In genomic region chr7:97026705-97027426, GRCh38 we compare ENCODE assay signal across 8 cellular contexts. TPM values are rescaled to one million over a fixed set of nuclear protein-coding genes. Genes with fewer than 3 reads are reported as not detected.
A peak's percentile ranks its signal among the peaks of the same experiment; 100 is the strongest.
DNase-seq lines count a peak whose midpoint lies in the region; ATAC-seq and TF ChIP-seq lines count a peak whose summit lies in the region.

No MANE protein-coding gene starts in this region.

- H3K4me3 ChIP-seq in ACC112 (ENCODE audit: low read depth, low read length) (peak overlapping the region; percentile 78), adipocyte (ENCODE audit: low read length) (peak overlapping the region; percentile 77), thyroid gland (replicated peaks in 1 of 3) (peak overlapping the region in 1 of 3 donors; percentile 13)

- no peak for TF ChIP-seq POLR2A in thyroid gland (IDR thresholded peaks at IDR 0.05)

- H3K27me3 ChIP-seq in ACC112 (ENCODE audit: insufficient read depth, low read length) (peaks cover 35% of the 10 kb centered on the region), adipocyte (replicated peaks; ENCODE audit: control insufficient read depth, insufficient read depth, low read length) (peaks cover 42% of the 10 kb centered on the region), thyroid gland (peaks cover 20% of the 10 kb centered on the region)

- CTCF ChIA-PET in GM10248 (lab: Yijun Ruan, JAX) = interaction anchor here (0.7 to 2.6 kb wide), 47 partner anchors 7 to 1120 kb away, joined by 3 to 51 read pairs (median 5); partner anchors contain the start of gene DLX6

- peak; percentile 2 for ATAC-seq in HG02759 (IDR thresholded peaks at IDR 0.05; ENCODE audit: unreplicated experiment)

- DNase-seq in adipocyte (ENCODE audit: low read depth) = no peak
- DNase-seq in medulla oblongata (ENCODE audit: extremely low spot score) = peak; percentile 69
- DNase-seq in activated CD8-positive, alpha-beta memory T cell treated with anti-CD3 and anti-CD28 coated beads, Interleukin-2, amount 50 U/mL, for 48 hours = no peak
- no peak for DNase-seq in epidermal melanocyte (ENCODE audit: insufficient read length, low spot score)
- no peak for DNase-seq in GM10248 (ENCODE audit: extremely low spot score)
- DNase-seq in thyroid gland = no peak

- H3K9me3 ChIP-seq in adipocyte (ENCODE audit: control insufficient read depth, low read length) (no peaks in the 10 kb centered on the region), thyroid gland (no peaks in the 10 kb centered on the region)

- H2AFZ ChIP-seq in ACC112 (ENCODE audit: low read length, unreplicated experiment) = peak overlapping the region; percentile 88

- H3K36me3 ChIP-seq in ACC112 (ENCODE audit: insufficient read depth, low read length) (no peaks in the 10 kb centered on the region), adipocyte (ENCODE audit: control insufficient read depth, insufficient read depth, low read length, severe bottlenecking) (no peaks in the 10 kb centered on the region), thyroid gland (no peaks in the 10 kb centered on the region)

- H3K4me1 ChIP-seq in ACC112 (ENCODE audit: control insufficient read depth, insufficient read depth, low read length, unreplicated experiment) (peaks cover 5% of the 10 kb centered on the region), adipocyte (ENCODE audit: control insufficient read depth, insufficient read depth, low read length) (peaks cover 17% of the 10 kb centered on the region), thyroid gland (peaks cover 6 to 25% of the 10 kb centered on the region in 2 donors)

- TF ChIP-seq CTCF in GM10248 (IDR thresholded peaks at IDR 0.05; ENCODE audit: control extremely low read depth, extremely low read depth, low read depth, missing control alignments) (no peak), thyroid gland (IDR thresholded peaks at IDR 0.05) (no peak)

- H3K9ac ChIP-seq in adipocyte (ENCODE audit: low read length) = peak overlapping the region; percentile 41

- intact Hi-C loops in thyroid gland (cut with DNase I) = loop anchor here (5.0 kb wide), 1 partner anchor 950 kb away; no protein-coding TSS in a partner anchor

- POLR2A ChIA-PET in GM10248 (lab: Yijun Ruan, JAX) = no interaction called here

- H3K27ac ChIP-seq in ACC112 (ENCODE audit: low read depth, low read length) = no peak overlapping the region
- no peak overlapping the region for H3K27ac ChIP-seq in thyroid gland

- WGBS in thyroid gland, 2 donors = 23 to 34% methylated on average over 12 to 14 of the region's 17 CpGs

- no peaks in the 10 kb centered on the region for H3K79me2 ChIP-seq in ACC112 (ENCODE audit: control insufficient read depth, insufficient read depth, low read length, unreplicated experiment)

RNA-seq across cellular contexts. Expression of gene DLX5, which starts 2.2 kb away (rescaled TPM):
- 1 to 10 TPM in 1 of 4 donors, under 1 TPM in 2, not detected in 1; 0.54 to 1.5 (median 0.67) TPM for total RNA-seq in thyroid gland

RNA-seq across cellular contexts. Expression of gene DLX6, which starts 21.5 kb away (rescaled TPM):
- under 1 TPM in 1 of 4 donors, not detected in 3; 0.81 TPM for total RNA-seq in thyroid gland
